In the genomic region with DNA sequence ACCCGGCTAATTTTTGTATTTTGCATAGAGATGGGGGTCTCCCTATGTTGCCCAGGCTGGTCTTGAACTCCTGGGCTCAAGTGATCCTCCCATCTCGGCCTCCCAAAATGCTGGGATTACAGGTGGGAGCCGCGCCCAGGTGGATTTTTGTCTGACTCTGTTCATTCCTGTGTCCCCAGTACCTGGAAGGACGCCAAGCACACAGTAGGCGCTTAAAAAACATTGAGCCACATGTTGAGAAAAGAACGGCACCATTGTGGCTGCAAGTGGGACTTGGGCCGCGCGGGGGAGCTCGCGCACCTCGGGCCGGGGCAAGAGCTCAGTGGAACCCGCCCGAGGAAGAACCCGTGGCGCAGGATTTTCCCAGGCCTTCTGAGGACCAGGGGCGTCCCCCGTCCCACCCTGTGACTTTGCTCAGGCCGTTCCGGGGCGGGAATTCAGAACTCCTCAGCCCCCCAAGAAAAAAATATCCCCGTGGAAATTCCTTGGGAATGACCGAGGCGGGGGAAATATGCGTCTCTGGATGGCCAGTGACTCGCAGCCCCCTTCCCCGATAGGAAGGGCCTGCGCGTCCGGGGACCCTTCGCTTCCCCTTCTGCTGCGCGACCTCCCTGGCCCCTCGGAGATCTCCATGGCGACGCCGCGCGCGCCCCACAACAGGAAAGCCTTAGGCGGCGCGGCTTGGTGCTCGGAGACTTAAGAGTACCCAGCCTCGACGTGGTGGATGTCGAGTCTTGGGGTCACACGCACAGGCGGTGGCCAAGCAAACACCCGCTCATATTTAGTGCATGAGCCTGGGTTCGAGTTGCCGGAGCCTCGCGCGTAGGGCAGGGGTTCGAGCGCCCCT, we compare ENCODE assay signal across 8 cellular contexts. TPM values are rescaled to one million over a fixed set of nuclear protein-coding genes. Genes with fewer than 3 reads are reported as not detected.
DNase-seq lines count a peak whose midpoint lies in the region; ATAC-seq and TF ChIP-seq lines count a peak whose summit lies in the region.

No MANE protein-coding gene starts in this region.

- H4K20me1 ChIP-seq in HCT116 (ENCODE audit: insufficient read depth), result no peaks in the 10 kb centered on the region

- H2AFZ ChIP-seq in HCT116 (ENCODE audit: low read depth, low read length, poor library complexity, severe bottlenecking), result peak overlapping the region; percentile 85

- DNase-seq in Caco-2, result peak; percentile 82 to 92
- peak; percentile 47 for DNase-seq in HCT116 (ENCODE audit: low read depth, low spot score)
- DNase-seq in NCI-H460 (ENCODE audit: extremely low read depth, low read depth), result peak; percentile 56
- DNase-seq in activated CD4-positive, alpha-beta T cell treated with anti-CD3 and anti-CD28 coated beads, Interleukin-2, amount 10 ng/mL, durations not matched to agents 7 days and 5 days, result peak; percentile 88
- peak; percentile 89 for DNase-seq in coronary artery (ENCODE audit: low spot score)
- DNase-seq in left lung, result peak; percentile 91 to 97
- peak; percentile 85 to 87 for DNase-seq in stimulated activated CD4-positive, alpha-beta T cell treated with anti-CD3 and anti-CD28 coated beads, Interleukin-1b, Interleukin-23, amount 100 ng/mL, for 4 hours (ENCODE audit: low read depth in 2 of 2)

- peak overlapping the region; percentile 47 for H3K9ac ChIP-seq in HCT116 (ENCODE audit: low read length)

- H3K4me1 Mint-ChIP-seq in Caco-2 (ENCODE audit: low read depth, unreplicated experiment), result peaks cover 6% of the 10 kb centered on the region
- H3K4me1 Mint-ChIP-seq in activated CD4-positive, alpha-beta T cell treated with anti-CD3 and anti-CD28 coated beads, Interleukin-2, amount 10 ng/mL, durations not matched to agents 7 days and 5 days, result peaks cover 32% of the 10 kb centered on the region

- H3K9me3 Mint-ChIP-seq in Caco-2 (ENCODE audit: unreplicated experiment), result no peaks in the 10 kb centered on the region
- no peaks in the 10 kb centered on the region for H3K9me3 Mint-ChIP-seq in activated CD4-positive, alpha-beta T cell treated with anti-CD3 and anti-CD28 coated beads, Interleukin-2, amount 10 ng/mL, durations not matched to agents 7 days and 5 days

- intact Hi-C loops in Caco-2 (cut with micrococcal nuclease; ENCODE audit: unreplicated experiment), result loop anchor here (1.0 to 2.0 kb wide), 4 partner anchors 17 to 120 kb away; a partner anchor contains a TSS
- intact Hi-C loops in HCT116 (cut with micrococcal nuclease), result loop anchor here (1.0 kb wide), 1 partner anchor 120 kb away; no protein-coding TSS in a partner anchor
- intact Hi-C loops in left lung (cut with DNase I), result loop anchor here in 1 of 2 donors (5.0 kb wide), 1 partner anchor 123 kb away; no protein-coding TSS in a partner anchor

- no peak for TF ChIP-seq POLR2A in HCT116 (IDR thresholded peaks at IDR 0.05; ENCODE audit: borderline replicate concordance, extremely low read depth, insufficient read depth, insufficient read length)

- H3K79me2 ChIP-seq in HCT116 (ENCODE audit: insufficient read depth, low read length), result no peaks in the 10 kb centered on the region

- peak; percentile 99 for TF ChIP-seq RAD21 in HCT116 (IDR thresholded peaks at IDR 0.05; ENCODE audit: low read depth)

- POLR2A ChIA-PET in Caco-2 (lab: Charles Lee), result interaction anchor here (0.5 to 1.0 kb wide), 7 partner anchors 10 to 119 kb away, joined by 3 to 6 read pairs (median 4); a partner anchor contains a TSS
- POLR2A ChIA-PET in HCT116 (lab: Charles Lee), result interaction anchor here (0.8 to 2.0 kb wide), 4 partner anchors 11 to 119 kb away, joined by 3 to 9 read pairs (median 6); a partner anchor contains a TSS
- POLR2A ChIA-PET in activated CD4-positive, alpha-beta T cell treated with anti-CD3 and anti-CD28 coated beads, Interleukin-2, amount 10 ng/mL, durations not matched to agents 7 days and 5 days (lab: Charles Lee), result interaction anchor here (0.6 to 0.7 kb wide), 2 partner anchors 22 to 111 kb away, joined by 3 read pairs; a partner anchor contains a TSS

- H3K4me1 ChIP-seq in Caco-2 (peaks cover 13% of the 10 kb centered on the region; the same call in 1 of the 2 replicates), HCT116 (ENCODE audit: control insufficient read depth in 1 of 2, insufficient read depth in 2 of 2, low read length in 2 of 2) (peaks cover 7 to 22% of the 10 kb centered on the region in 2 experiments; a peak in 3 of 4 replicates), left lung (peaks cover 3 to 62% of the 10 kb centered on the region in 2 donors)

- CTCF ChIA-PET in Caco-2 (lab: Charles Lee) (interaction anchor here (0.6 to 3.7 kb wide), 14 partner anchors 10 to 147 kb away, joined by 3 to 73 read pairs (median 6); a partner anchor contains a TSS), HCT116 (lab: Charles Lee) (interaction anchor here (0.6 to 7.2 kb wide), 12 partner anchors 8 to 136 kb away, joined by 3 to 131 read pairs (median 6); a partner anchor contains a TSS)
- CTCF ChIA-PET in activated CD4-positive, alpha-beta T cell treated with anti-CD3 and anti-CD28 coated beads, Interleukin-2, amount 10 ng/mL, durations not matched to agents 7 days and 5 days (lab: Charles Lee), result interaction anchor here (0.6 to 6.3 kb wide), 26 partner anchors 10 to 154 kb away, joined by 3 to 93 read pairs (median 4); a partner anchor contains a TSS

- H3K4me2 ChIP-seq in HCT116 (ENCODE audit: low read length), result peak overlapping the region; percentile 79

- no peaks in the 10 kb centered on the region for H3K9me2 ChIP-seq in HCT116 (ENCODE audit: insufficient read depth)

- no TSS peak for BruUV-seq in Caco-2 (replicated peaks; lab: Mats Ljungman, UMichigan)
- no TSS peak for BruUV-seq in HCT116 (replicated peaks; lab: Mats Ljungman, UMichigan)

- H3K36me3 ChIP-seq in Caco-2 (ENCODE audit: control insufficient read depth, insufficient read depth, low read length), result no peaks in the 10 kb centered on the region
- no peaks in the 10 kb centered on the region for H3K36me3 ChIP-seq in HCT116 (ENCODE audit: control insufficient read depth in 1 of 2, insufficient read depth in 2 of 2, low read length in 2 of 2)
- H3K36me3 ChIP-seq in left lung, result peaks cover 0 to 20% of the 10 kb centered on the region in 2 donors

- H3K4me3 ChIP-seq in Caco-2 (ENCODE audit: low read depth, low read length) (peak overlapping the region; percentile 61), HCT116 (replicated peaks in 1 of 2; ENCODE audit: low read depth in 1 of 2, low read length in 2 of 2) (peak overlapping the region; percentile 22 to 28; a peak in 3 of 4 replicates), coronary artery (peak overlapping the region; percentile 70), left lung (peak overlapping the region; percentile 51 to 65)

- H3K9me3 ChIP-seq in Caco-2, result no peaks in the 10 kb centered on the region
- H3K9me3 ChIP-seq in HCT116 (ENCODE audit: control insufficient read depth in 1 of 2, insufficient read depth in 1 of 2, low read depth in 1 of 2, low read length in 2 of 2), result no peaks in the 10 kb centered on the region
- H3K9me3 ChIP-seq in left lung, result no peaks in the 10 kb centered on the region

- peak overlapping the region; percentile 48 for H3K27ac Mint-ChIP-seq in Caco-2 (ENCODE audit: unreplicated experiment)
- peak overlapping the region; percentile 90 for H3K27ac Mint-ChIP-seq in activated CD4-positive, alpha-beta T cell treated with anti-CD3 and anti-CD28 coated beads, Interleukin-2, amount 10 ng/mL, durations not matched to agents 7 days and 5 days

- H3K4me3 Mint-ChIP-seq in Caco-2 (ENCODE audit: unreplicated experiment), result peak overlapping the region; percentile 70
- peak overlapping the region; percentile 75 for H3K4me3 Mint-ChIP-seq in activated CD4-positive, alpha-beta T cell treated with anti-CD3 and anti-CD28 coated beads, Interleukin-2, amount 10 ng/mL, durations not matched to agents 7 days and 5 days

- RAD21 ChIA-PET in HCT116 (lab: Charles Lee; ENCODE audit: low non-redundant PET in 1 of 2, low total read pairs in 2 of 2, uncharacterized antibody in 2 of 2, unreplicated experiment in 2 of 2), result interaction anchor here (0.8 to 3.2 kb wide), 7 partner anchors 10 to 121 kb away, joined by 3 to 31 read pairs (median 6); a partner anchor contains a TSS

- H3K27me3 ChIP-seq in Caco-2 (replicated peaks; ENCODE audit: control insufficient read depth, insufficient read depth, low read length) (no peaks in the 10 kb centered on the region), HCT116 (ENCODE audit: insufficient read depth, low read length) (no peaks in the 10 kb centered on the region), left lung (no peaks in the 10 kb centered on the region)

- peaks cover 8% of the 10 kb centered on the region for H3K36me3 Mint-ChIP-seq in Caco-2 (ENCODE audit: insufficient read depth, unreplicated experiment)
- H3K36me3 Mint-ChIP-seq in activated CD4-positive, alpha-beta T cell treated with anti-CD3 and anti-CD28 coated beads, Interleukin-2, amount 10 ng/mL, durations not matched to agents 7 days and 5 days (ENCODE audit: low read depth), result peaks cover 4% of the 10 kb centered on the region

- peak; percentile 87 to 89 for TF ChIP-seq CTCF in Caco-2 (IDR thresholded peaks at IDR 0.05; ENCODE audit: insufficient read depth in 1 of 2, low read depth in 1 of 2, low read length in 1 of 2, severe bottlenecking in 1 of 2, unreplicated experiment in 1 of 2)
- peak; percentile 91 to 95 (median 94) for TF ChIP-seq CTCF in HCT116 (IDR thresholded peaks at IDR 0.05 in 2 of 3, conservative IDR thresholded peaks at IDR 0.05 in 1 of 3; ENCODE audit: borderline replicate concordance in 1 of 3, insufficient read depth in 1 of 3, low read depth in 2 of 3, low read length in 2 of 3)
- TF ChIP-seq CTCF in coronary artery (IDR thresholded peaks at IDR 0.05), result peak; percentile 93
- peak; percentile 88 to 92 for TF ChIP-seq CTCF in left lung (IDR thresholded peaks at IDR 0.05)

- peak; percentile 84 for ATAC-seq in HCT116
- peak; percentile 79 for ATAC-seq in left lung
- ATAC-seq in GM21576 (IDR thresholded peaks at IDR 0.05; ENCODE audit: unreplicated experiment), result no peak

- H3K27ac ChIP-seq in HCT116 (ENCODE audit: low read depth, low read length), result peak overlapping the region; percentile 8; the same call in 1 of the 2 replicates
- H3K27ac ChIP-seq in coronary artery, result peak overlapping the region; percentile 12 to 85
- peak overlapping the region; percentile 96 to 99 for H3K27ac ChIP-seq in left lung

- no peaks in the 10 kb centered on the region for H3K27me3 Mint-ChIP-seq in Caco-2 (ENCODE audit: insufficient read depth, unreplicated experiment)
- H3K27me3 Mint-ChIP-seq in activated CD4-positive, alpha-beta T cell treated with anti-CD3 and anti-CD28 coated beads, Interleukin-2, amount 10 ng/mL, durations not matched to agents 7 days and 5 days, result no peaks in the 10 kb centered on the region

RNA-seq across cellular contexts. Expression of a gene that starts 1.4 kb away (rescaled TPM):
- total RNA-seq in Caco-2 (2022), result 15.7 and 17.9 TPM in 2 replicates
- total RNA-seq in HCT116 (2021; ENCODE audit: unreplicated experiment), result 5.0 TPM
- 4.9 and 5.8 TPM in 2 replicates for polyA plus RNA-seq in HCT116 (2012)
- total RNA-seq in NCI-H460 (2014; rRNA removed; shearing (Covaris generic)), result 1.1 and 1.6 TPM in 2 replicates
- polyA plus RNA-seq in NCI-H460 (2014; cell fraction: nucleus; rRNA removed), result 0.50 and 2.5 TPM in 2 replicates
- total RNA-seq in activated CD4-positive, alpha-beta T cell treated with anti-CD3 and anti-CD28 coated beads, Interleukin-2, amount 10 ng/mL, durations not matched to agents 7 days and 5 days, result 1 to 10 TPM; 8.0 to 9.0 TPM
- 100 to 1,000 TPM; 149 to 497 TPM for total RNA-seq in left lung

RNA-seq across cellular contexts. Expression of a gene that starts 17.2 kb away (rescaled TPM):
- 9.0 and 9.4 TPM in 2 replicates for total RNA-seq in Caco-2 (2022)
- not detected for total RNA-seq in HCT116 (2021; ENCODE audit: unreplicated experiment)
- polyA plus RNA-seq in HCT116 (2012), result not detected in 2 replicates
- total RNA-seq in NCI-H460 (2014; rRNA removed; shearing (Covaris generic)), result not detected in 2 replicates
- not detected in 2 replicates for polyA plus RNA-seq in NCI-H460 (2014; cell fraction: nucleus; rRNA removed)
- total RNA-seq in activated CD4-positive, alpha-beta T cell treated with anti-CD3 and anti-CD28 coated beads, Interleukin-2, amount 10 ng/mL, durations not matched to agents 7 days and 5 days, result 1 to 10 TPM; 1.4 to 1.8 TPM
- 10 to 100 TPM in 1 of 2 donors, 1 to 10 TPM in 1; 4.5 to 17.9 TPM for total RNA-seq in left lung

RNA-seq across cellular contexts. Expression of a gene that starts 17.5 kb away (rescaled TPM):
- total RNA-seq in Caco-2 (2022) (85.9 and 87.4 TPM in 2 replicates), HCT116 (2021; ENCODE audit: unreplicated experiment) (146 TPM), left lung (10 to 100 TPM; 37.2 to 53.1 TPM)
- polyA plus RNA-seq in HCT116 (2012), result 138 and 148 TPM in 2 replicates
- 73.9 and 81.6 TPM in 2 replicates for total RNA-seq in NCI-H460 (2014; rRNA removed; shearing (Covaris generic))
- polyA plus RNA-seq in NCI-H460 (2014; cell fraction: nucleus; rRNA removed), result 192 and 208 TPM in 2 replicates
- total RNA-seq in activated CD4-positive, alpha-beta T cell treated with anti-CD3 and anti-CD28 coated beads, Interleukin-2, amount 10 ng/mL, durations not matched to agents 7 days and 5 days, result 10 to 100 TPM; 58.7 to 67.9 TPM

RNA-seq across cellular contexts. Expression of a gene that starts 20.2 kb away (rescaled TPM):
- 2.5 and 3.2 TPM in 2 replicates for total RNA-seq in Caco-2 (2022)
- total RNA-seq in HCT116 (2021; ENCODE audit: unreplicated experiment), result 53.9 TPM
- polyA plus RNA-seq in HCT116 (2012), result 24.7 and 25.2 TPM in 2 replicates
- 1.9 and 2.1 TPM in 2 replicates for total RNA-seq in NCI-H460 (2014; rRNA removed; shearing (Covaris generic))
- 50.7 and 66.7 TPM in 2 replicates for polyA plus RNA-seq in NCI-H460 (2014; cell fraction: nucleus; rRNA removed)
- total RNA-seq in activated CD4-positive, alpha-beta T cell treated with anti-CD3 and anti-CD28 coated beads, Interleukin-2, amount 10 ng/mL, durations not matched to agents 7 days and 5 days, result under 1 TPM; 0.12 to 0.17 TPM
- total RNA-seq in left lung, result 10 to 100 TPM; 10.2 to 25.7 TPM

RNA-seq across cellular contexts. Expression of a gene that starts 38.4 kb away (rescaled TPM):
- 6.2 and 7.2 TPM in 2 replicates for total RNA-seq in Caco-2 (2022)
- 6.1 TPM for total RNA-seq in HCT116 (2021; ENCODE audit: unreplicated experiment)
- polyA plus RNA-seq in HCT116 (2012), result 3.8 and 3.9 TPM in 2 replicates
- 1.5 and 1.8 TPM in 2 replicates for total RNA-seq in NCI-H460 (2014; rRNA removed; shearing (Covaris generic))
- polyA plus RNA-seq in NCI-H460 (2014; cell fraction: nucleus; rRNA removed), result 0.32 and 1.4 TPM in 2 replicates
- 1 to 10 TPM; 6.1 to 6.5 TPM for total RNA-seq in activated CD4-positive, alpha-beta T cell treated with anti-CD3 and anti-CD28 coated beads, Interleukin-2, amount 10 ng/mL, durations not matched to agents 7 days and 5 days
- total RNA-seq in left lung, result 10 to 100 TPM; 25.6 to 40.3 TPM

Comparison
In these comparisons a context has a peak if more than half of its experiments do, and no peak if none do; other contexts are left out.
1. H3K27ac ChIP-seq: peak in every context shown above with its lines; median percentile 98 in left lung; 48 in coronary artery; 8 in HCT116.